In genomic region chr9:123360161-123361085, GRCh38 we compare ENCODE assay signal across 8 cellular contexts. TPM values are rescaled to one million over a fixed set of nuclear protein-coding genes. Genes with fewer than 3 reads are reported as not detected.
DNase-seq lines count a peak whose midpoint lies in the region; ATAC-seq, FAIRE-seq and TF ChIP-seq lines count a peak whose summit lies in the region.

No MANE protein-coding gene starts in this region.

- peak in 1 of 2 experiments; percentile 51; a peak in 1 of 4 replicates for TF ChIP-seq EP300 in HepG2 (IDR thresholded peaks at IDR 0.05; ENCODE audit: low read depth in 2 of 2, low read length in 2 of 2)
- TF ChIP-seq EP300 in HepG2 (CRISPR knock-in tag; IDR thresholded peaks at IDR 0.05; ENCODE audit: borderline replicate concordance), result no peak

- no peak for TF ChIP-seq POLR2A in HepG2 (IDR thresholded peaks at IDR 0.05; ENCODE audit: insufficient read depth in 1 of 2, low read depth in 2 of 2, low read length in 2 of 2)

- CTCF ChIA-PET in HepG2 (lab: Yijun Ruan, JAX; ENCODE audit: low intra/inter-chr PET ratio, low total read pairs), result no interaction called here

- H3K4me3 ChIP-seq in HUES48 (ENCODE audit: low read depth, low read length) (no peak overlapping the region), HepG2 (replicated peaks in 1 of 3; ENCODE audit: insufficient read depth in 1 of 3, low read depth in 2 of 3, low read length in 3 of 3) (peak overlapping the region; percentile 32 to 68 (median 35); a peak in 5 of 6 replicates)

- H3K27ac ChIP-seq in HUES48 (ENCODE audit: low read depth, low read length) (peak overlapping the region; percentile 67), HepG2 (ENCODE audit: extremely low read length, insufficient read depth, low read length) (no peak overlapping the region)

- H3K9ac ChIP-seq in HUES48 (ENCODE audit: low read depth, low read length) (no peak overlapping the region), HepG2 (ENCODE audit: insufficient read depth, low read depth, low read length) (peak overlapping the region; percentile 39; the same call in 1 of the 2 replicates)

- peaks cover 48% of the 10 kb centered on the region for H3K4me1 ChIP-seq in HUES48 (ENCODE audit: control insufficient read depth, insufficient read depth, low read length)
- peaks cover 89% of the 10 kb centered on the region for H3K4me1 ChIP-seq in HepG2 (ENCODE audit: insufficient read depth, low read length)

- POLR2A ChIA-PET in HepG2 (lab: Yijun Ruan, JAX), result no interaction called here

- 0% methylated on average over 2 of the region's 22 CpGs for WGBS in HepG2 (ENCODE audit: low lambda C conversion rate)

- no peaks in the 10 kb centered on the region for H3K9me3 ChIP-seq in HUES48 (ENCODE audit: control insufficient read depth, insufficient read depth, low read length)
- no peaks in the 10 kb centered on the region for H3K9me3 ChIP-seq in HepG2 (ENCODE audit: low read length)

- peak; percentile 34 for DNase-seq in DMS 273 treated with DMSO at 0.1 percent for 48 hours (lab: John Stamatoyannopoulos, UW)
- DNase-seq in activated CD4-positive, alpha-beta T cell treated with anti-CD3 and anti-CD28 coated beads, Interleukin-2, amount 50 U/mL, for 48 hours, result peak; percentile 52 to 60
- DNase-seq in HepG2 (ENCODE audit: low spot score), result peak; percentile 90
- no peak for DNase-seq in effector CD8-positive, alpha-beta T cell (lab: John Stamatoyannopoulos, UW)
- no peak for DNase-seq in NCI-H446 (lab: John Stamatoyannopoulos, UW)

- BruUV-seq in HepG2 (replicated peaks; lab: Mats Ljungman, UMichigan), result no TSS peak

- no peaks in the 10 kb centered on the region for H3K36me3 ChIP-seq in HUES48 (ENCODE audit: control insufficient read depth, insufficient read depth, low read length)
- H3K36me3 ChIP-seq in HepG2 (replicated peaks in 1 of 2; ENCODE audit: control insufficient read depth in 1 of 2, insufficient read depth in 2 of 2, low read length in 2 of 2), result no peaks in the 10 kb centered on the region

- in situ Hi-C loops in HepG2 (cut with HindIII; ENCODE audit: extremely low pct_ligation_motif_present, low pct_unique_long_range_greater_than_20kb), result no loop called here

- peak overlapping the region; percentile 95 for H3K4me2 ChIP-seq in HepG2 (ENCODE audit: low read depth, low read length)

- FAIRE-seq in HepG2 (lab: Jason Lieb, UNC), result peak; percentile 95

- TF ChIP-seq CTCF in HepG2 (CRISPR knock-in tag; IDR thresholded peaks at IDR 0.05), result no peak

- TF ChIP-seq RAD21 in HepG2 (CRISPR knock-in tag; IDR thresholded peaks at IDR 0.05), result no peak

- no peaks in the 10 kb centered on the region for H4K20me1 ChIP-seq in HepG2 (ENCODE audit: insufficient read depth, low read length)

- no peaks in the 10 kb centered on the region for H3K79me2 ChIP-seq in HepG2 (ENCODE audit: insufficient read depth, low read length)

- ATAC-seq in HepG2 (peak; percentile 62), GM21737 (IDR thresholded peaks at IDR 0.05; ENCODE audit: unreplicated experiment) (no peak), HG03097 (IDR thresholded peaks at IDR 0.05; ENCODE audit: low FRiP score, unreplicated experiment) (no peak)

- no peak overlapping the region for H2AFZ ChIP-seq in HepG2 (ENCODE audit: low read length)

- H3K27me3 ChIP-seq in HUES48 (ENCODE audit: control insufficient read depth, insufficient read depth, low read length) (0 out of 2 replicates have a peak, but pooled peaks cover 3% of the 10 kb centered on the region), HepG2 (ENCODE audit: control insufficient read depth in 1 of 2, insufficient read depth in 2 of 2, low read length in 2 of 2) (peaks cover 4 to 25% of the 10 kb centered on the region in 2 experiments; a peak in 4 of 5 replicates)

- intact Hi-C loops in HepG2 (cut with micrococcal nuclease; ENCODE audit: unreplicated experiment), result no loop called here

TF ChIP-seq in HepG2, 621 proteins besides CTCF, POLR2A, EP300 and RAD21 (continues in another document):
- TF ChIP-seq TCF7 (IDR thresholded peaks at IDR 0.05; ENCODE audit: low read depth) (no peak), GABPA (IDR thresholded peaks at IDR 0.05; ENCODE audit: low read depth, low read length) (no peak), GABPA (CRISPR knock-in tag; IDR thresholded peaks at IDR 0.05; ENCODE audit: low read depth) (no peak), ZBTB43 (CRISPR knock-in tag; conservative IDR thresholded peaks at IDR 0.05) (no peak), ZNF709 (CRISPR knock-in tag; IDR thresholded peaks at IDR 0.05) (no peak), EZH2 (conservative IDR thresholded peaks at IDR 0.05; ENCODE audit: low read depth, low read length) (no peak), JUND (CRISPR knock-in tag; IDR thresholded peaks at IDR 0.05) (0 out of 2 replicates have a peak, but pooled peaks have one; percentile 37), MTA1 (CRISPR knock-in tag; IDR thresholded peaks at IDR 0.05; ENCODE audit: borderline replicate concordance) (0 out of 2 replicates have a peak, but pooled peaks have one; percentile 29), JUN (CRISPR knock-in tag; IDR thresholded peaks at IDR 0.05) (no peak), SMARCC2 (IDR thresholded peaks at IDR 0.05) (no peak)
- TF ChIP-seq, protein P1, sequence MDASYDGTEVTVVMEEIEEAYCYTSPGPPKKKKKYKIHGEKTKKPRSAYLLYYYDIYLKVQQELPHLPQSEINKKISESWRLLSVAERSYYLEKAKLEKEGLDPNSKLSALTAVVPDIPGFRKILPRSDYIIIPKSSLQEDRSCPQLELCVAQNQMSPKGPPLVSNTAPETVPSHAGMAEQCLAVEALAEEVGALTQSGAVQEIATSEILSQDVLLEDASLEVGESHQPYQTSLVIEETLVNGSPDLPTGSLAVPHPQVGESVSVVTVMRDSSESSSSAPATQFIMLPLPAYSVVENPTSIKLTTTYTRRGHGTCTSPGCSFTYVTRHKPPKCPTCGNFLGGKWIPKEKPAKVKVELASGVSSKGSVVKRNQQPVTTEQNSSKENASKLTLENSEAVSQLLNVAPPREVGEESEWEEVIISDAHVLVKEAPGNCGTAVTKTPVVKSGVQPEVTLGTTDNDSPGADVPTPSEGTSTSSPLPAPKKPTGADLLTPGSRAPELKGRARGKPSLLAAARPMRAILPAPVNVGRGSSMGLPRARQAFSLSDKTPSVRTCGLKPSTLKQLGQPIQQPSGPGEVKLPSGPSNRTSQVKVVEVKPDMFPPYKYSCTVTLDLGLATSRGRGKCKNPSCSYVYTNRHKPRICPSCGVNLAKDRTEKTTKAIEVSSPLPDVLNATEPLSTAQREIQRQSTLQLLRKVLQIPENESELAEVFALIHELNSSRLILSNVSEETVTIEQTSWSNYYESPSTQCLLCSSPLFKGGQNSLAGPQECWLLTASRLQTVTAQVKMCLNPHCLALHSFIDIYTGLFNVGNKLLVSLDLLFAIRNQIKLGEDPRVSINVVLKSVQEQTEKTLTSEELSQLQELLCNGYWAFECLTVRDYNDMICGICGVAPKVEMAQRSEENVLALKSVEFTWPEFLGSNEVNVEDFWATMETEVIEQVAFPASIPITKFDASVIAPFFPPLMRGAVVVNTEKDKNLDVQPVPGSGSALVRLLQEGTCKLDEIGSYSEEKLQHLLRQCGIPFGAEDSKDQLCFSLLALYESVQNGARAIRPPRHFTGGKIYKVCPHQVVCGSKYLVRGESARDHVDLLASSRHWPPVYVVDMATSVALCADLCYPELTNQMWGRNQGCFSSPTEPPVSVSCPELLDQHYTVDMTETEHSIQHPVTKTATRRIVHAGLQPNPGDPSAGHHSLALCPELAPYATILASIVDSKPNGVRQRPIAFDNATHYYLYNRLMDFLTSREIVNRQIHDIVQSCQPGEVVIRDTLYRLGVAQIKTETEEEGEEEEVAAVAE (CRISPR knock-in tag; IDR thresholded peaks at IDR 0.05; ENCODE audit: borderline replicate concordance), result no peak

RNA-seq across cellular contexts. Expression of gene CRB2, which starts 4.4 kb away (rescaled TPM):
- total RNA-seq in HepG2 (2016; rRNA removed; fragmentation: Illumina TruSeq; extraction: Trizol), result 0.14 and 0.29 TPM in 2 replicates
- total RNA-seq in HepG2 (2016; cell fraction: cytosol; rRNA removed; fragmentation: Illumina TruSeq; extraction: Trizol; ENCODE audit: low read depth), result not detected in 2 replicates
- total RNA-seq in HepG2 (2016; cell fraction: insoluble cytoplasmic fraction; rRNA removed; fragmentation: Illumina TruSeq; extraction: Trizol), result 0.09 and 0.28 TPM in 2 replicates
- total RNA-seq in HepG2 (2016; cell fraction: membrane; rRNA removed; fragmentation: Illumina TruSeq; extraction: Trizol), result 0.03 and 0.12 TPM in 2 replicates
- total RNA-seq in HepG2 (2016; cell fraction: nucleus; rRNA removed; fragmentation: Illumina TruSeq; extraction: Trizol), result 0.28 and 0.37 TPM in 2 replicates
- polyA plus RNA-seq in HepG2 (2011; rRNA removed), result 0.01 and 0.07 TPM in 2 replicates
- 0.01 TPM in 1 of 2 replicates, not detected in the other for polyA plus RNA-seq in HepG2 (2011; cell fraction: cytosol; rRNA removed)
- polyA plus RNA-seq in HepG2 (2011; cell fraction: nucleus; rRNA removed), result 0.11 and 0.16 TPM in 2 replicates
- polyA plus RNA-seq in HepG2 (2012), result 0.05 and 0.12 TPM in 2 replicates
- polyA plus RNA-seq in HepG2 (2016; cell fraction: cytosol; fragmentation: Illumina TruSeq; extraction: Trizol; ENCODE audit: low read depth), result 0.03 TPM in 1 of 2 replicates, not detected in the other
- 0.05 and 0.12 TPM in 2 replicates for polyA plus RNA-seq in HepG2 (2016; cell fraction: insoluble cytoplasmic fraction; fragmentation: Illumina TruSeq; extraction: Trizol; ENCODE audit: low read depth)
- 0.05 and 0.07 TPM in 2 replicates for polyA plus RNA-seq in HepG2 (2016; cell fraction: membrane; fragmentation: Illumina TruSeq; extraction: Trizol; ENCODE audit: low read depth)
- polyA plus RNA-seq in HepG2 (2016; cell fraction: nucleus; fragmentation: Illumina TruSeq; extraction: Trizol; ENCODE audit: insufficient read depth, low read depth), result 0.37 and 0.41 TPM in 2 replicates
- 0.05 and 0.50 TPM in 2 replicates for polyA minus RNA-seq in HepG2 (2011; rRNA and poly(A)+ RNA removed; ENCODE audit: low replicate concordance)
- not detected in 2 replicates for polyA minus RNA-seq in HepG2 (2011; cell fraction: cytosol; rRNA and poly(A)+ RNA removed)
- 0.12 and 0.13 TPM in 2 replicates for polyA minus RNA-seq in HepG2 (2011; cell fraction: nucleus; rRNA and poly(A)+ RNA removed)

Comparison
In these comparisons a context has a peak if more than half of its experiments do, and no peak if none do; other contexts are left out.
1. DNase-seq: peak in DMS 273 treated with DMSO at 0.1 percent for 48 hours (single experiment), activated CD4-positive, alpha-beta T cell treated with anti-CD3 and anti-CD28 coated beads, Interleukin-2, amount 50 U/mL, for 48 hours (2 of 2) and HepG2 (single experiment); none in effector CD8-positive, alpha-beta T cell (single experiment) and NCI-H446 (0 of 2).